1 cellular context compared by ENCODE assay signal in the genomic region with DNA sequence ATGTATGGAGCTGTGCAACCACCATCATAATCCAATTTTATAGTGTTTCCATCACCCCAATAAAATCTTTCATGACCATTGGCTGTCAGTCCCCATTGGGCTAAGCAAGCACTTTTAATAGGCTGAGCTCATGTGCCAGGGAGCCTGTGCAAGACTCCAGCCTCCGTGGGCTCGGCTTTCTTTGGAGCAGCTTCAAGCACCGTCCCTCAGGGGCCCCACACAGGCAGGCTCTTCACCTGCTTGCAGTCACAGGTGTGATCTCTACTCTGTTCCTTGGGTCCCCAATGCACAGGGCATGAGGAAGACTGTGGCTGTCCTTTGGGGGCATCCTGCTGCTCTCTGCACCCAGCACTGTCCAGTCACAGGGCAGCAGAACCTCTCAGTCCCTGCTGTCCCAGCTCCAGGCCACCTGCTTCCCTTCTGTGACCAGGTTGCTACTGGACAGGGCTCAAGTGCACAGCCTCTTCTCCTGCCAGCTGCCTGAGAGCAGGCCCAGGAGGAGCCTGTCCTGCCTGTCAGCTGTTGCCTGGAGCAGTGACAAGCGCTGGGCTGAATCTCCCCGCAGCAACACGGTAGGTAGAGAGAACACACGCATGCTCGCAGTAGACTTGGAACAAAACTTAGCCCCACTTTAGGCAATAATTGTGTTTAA.
TF ChIP-seq lines count a peak whose summit lies in the region.

No MANE protein-coding gene starts in this region.

TF ChIP-seq in GM23338, 12 proteins besides CTCF, POLR2A, EP300 and RAD21:
- TF ChIP-seq POLR2AphosphoS5 (IDR thresholded peaks at IDR 0.05; ENCODE audit: low read depth) = no peak
TF ChIP-seq in GM23338: peak in this region for 0.
